ENCODE assay signal across 26 cellular contexts in genomic region chr4:82611982-82612381, GRCh38.
"Had no signal": no experiment of that assay in that cellular context is flagged by ENCODE, and none has a peak within 500 bp of the region (broad histone marks: within the 10 kb centered on the region; RNA-seq: fewer than 3 reads in every experiment).

No MANE protein-coding gene starts in this region.

- DNase-seq: activated CD4-positive, alpha-beta memory T cell treated with anti-CD3 and anti-CD28 coated beads, Interleukin-2, amount 10 ng/mL, durations not matched to agents 7 days and 5 days; activated CD4-positive, alpha-beta T cell treated with anti-CD3 and anti-CD28 coated beads, Interleukin-2, amount 10 ng/mL, durations not matched to agents 7 days and 5 days; activated CD4-positive, CD25-positive, alpha-beta regulatory T cell treated with anti-CD3 and anti-CD28 coated beads, Interleukin-2, amount 50 U/mL, for 72 hours; activated CD8-positive, alpha-beta memory T cell treated with anti-CD3 and anti-CD28 coated beads, Interleukin-2, amount 50 U/mL, for 48 hours; activated T-cell treated with anti-CD3 and anti-CD28 coated beads, Interleukin-2, amount 50 U/mL, for 24 hours; cerebellar nuclear complex; colonic mucosa; effector CD8-positive, alpha-beta T cell; gastrocnemius medialis; glutamatergic neuron; left cardiac atrium; left ventricle myocardium superior; mammary epithelial cell; naive B cell; nephron progenitor cell; pancreas; sigmoid colon; small intestine; stimulated activated CD4-positive, alpha-beta T cell treated with anti-CD3 and anti-CD28 coated beads, Interleukin-4, amount 100 ng/mL, for 24 hours; trophoblast cell had no signal

- ATAC-seq: activated naive CD4-positive, alpha-beta T cell treated with anti-CD3 and anti-CD28 coated beads, Interleukin-2, amount 50 U/mL, for 72 hours; activated T-helper 17 cell treated with anti-CD3 and anti-CD28 coated beads, Interleukin-2, amount 50 U/mL, for 72 hours; gastrocnemius medialis; left cardiac atrium; left ventricle myocardium superior; pancreas; stimulated activated effector memory CD8-positive, alpha-beta T cell treated with anti-CD3 and anti-CD28 coated beads, Interleukin-12 subunit alpha, Interleukin-12 subunit beta, amount 100 ng/mL, for 72 hours had no signal

- H3K27ac ChIP-seq: colonic mucosa, gastrocnemius medialis, hepatocyte, pancreas, prostate gland, sigmoid colon, thoracic aorta had no signal
